In genomic region chr19:3098515-3099346, GRCh38 we compare ENCODE assay signal across 9 cellular contexts. TPM values are rescaled to one million over a fixed set of nuclear protein-coding genes. Genes with fewer than 3 reads are reported as not detected.
DNase-seq lines count a peak whose midpoint lies in the region; ATAC-seq, FAIRE-seq and TF ChIP-seq lines count a peak whose summit lies in the region.
"Had no signal": no experiment of that assay in that cellular context is flagged by ENCODE, and none has a peak within 500 bp of the region (broad histone marks: within the 10 kb centered on the region; RNA-seq: fewer than 3 reads in every experiment).

No MANE protein-coding gene starts in this region.

- no peak overlapping the region for H3K4ac ChIP-seq in mesendoderm (ENCODE audit: low read depth, low read length)

- ATAC-seq in HG03097 (IDR thresholded peaks at IDR 0.05; ENCODE audit: low FRiP score, unreplicated experiment) (no peak), GM18520 (IDR thresholded peaks at IDR 0.05; ENCODE audit: unreplicated experiment) (no peak)

- intact Hi-C loops in endothelial cell of umbilical vein (cut with micrococcal nuclease), result no loop called here

- no peak overlapping the region for H3K4me3 ChIP-seq in OCI-LY3 (ENCODE audit: low read length)
- peak overlapping the region in 2 of 3 experiments; percentile 12 to 23 for H3K4me3 ChIP-seq in endothelial cell of umbilical vein (replicated peaks in 1 of 3; ENCODE audit: insufficient read depth in 1 of 3, low read depth in 1 of 3, low read length in 3 of 3)
- H3K4me3 ChIP-seq in mesendoderm (ENCODE audit: low read length), result no peak overlapping the region

- peaks cover 27% of the 10 kb centered on the region for H3K79me1 ChIP-seq in mesendoderm (ENCODE audit: low read length)

- H3K27ac ChIP-seq in OCI-LY3 (ENCODE audit: low read length) (no peak overlapping the region), endothelial cell of umbilical vein (ENCODE audit: insufficient read depth, low read depth, low read length) (peak overlapping the region; percentile 41), mesendoderm (ENCODE audit: low read depth, low read length) (no peak overlapping the region)

- dilution Hi-C loops in endothelial cell of umbilical vein (cut with MboI; ENCODE audit: extremely low pct_ligation_motif_present, low sequenced_read_pairs), result no loop called here

- no peak overlapping the region for H2BK15ac ChIP-seq in mesendoderm (replicated peaks; ENCODE audit: low read depth)

- H2AFZ ChIP-seq in OCI-LY3 (ENCODE audit: low read depth, low read length) (no peak overlapping the region), endothelial cell of umbilical vein (ENCODE audit: low read depth, low read length) (no peak overlapping the region)

- H2AK5ac ChIP-seq in mesendoderm (ENCODE audit: low read length), result no peak overlapping the region

- CTCF ChIA-PET in endothelial cell of umbilical vein (lab: Charles Lee), result interaction anchor here (1.0 to 2.0 kb wide), 7 partner anchors 10 to 148 kb away, joined by 3 to 18 read pairs (median 4); no protein-coding TSS in a partner anchor

- H3K9me3 ChIP-seq in OCI-LY3 (ENCODE audit: insufficient read depth, low read length) (no peaks in the 10 kb centered on the region), endothelial cell of umbilical vein (replicated peaks; ENCODE audit: control insufficient read depth, insufficient read depth, low read length) (no peaks in the 10 kb centered on the region)

- POLR2A ChIA-PET in endothelial cell of umbilical vein (lab: Charles Lee), result interaction anchor here (1.5 kb wide), 1 partner anchor 148 kb away, joined by 3 read pairs; no protein-coding TSS in a partner anchor

- H3K27me3 ChIP-seq in OCI-LY3 (ENCODE audit: low read depth, low read length) (no peaks in the 10 kb centered on the region), endothelial cell of umbilical vein (ENCODE audit: control insufficient read depth in 2 of 2, insufficient read depth in 2 of 2, low read length in 2 of 2) (no peaks in the 10 kb centered on the region), mesendoderm (ENCODE audit: insufficient read depth, low read length, poor library complexity) (no peaks in the 10 kb centered on the region)

- H3K79me2 ChIP-seq in OCI-LY3 (ENCODE audit: low read length), result no peaks in the 10 kb centered on the region
- H3K79me2 ChIP-seq in endothelial cell of umbilical vein (ENCODE audit: control insufficient read depth, insufficient read depth, low read length), result peaks cover 88% of the 10 kb centered on the region
- H3K79me2 ChIP-seq in mesendoderm (ENCODE audit: control insufficient read depth, insufficient read depth, low read length), result peaks cover 49% of the 10 kb centered on the region

- no peak overlapping the region for H2BK5ac ChIP-seq in mesendoderm (ENCODE audit: low read length)

- no peaks in the 10 kb centered on the region for H4K20me1 ChIP-seq in OCI-LY3 (ENCODE audit: insufficient read depth, low read length)
- no peaks in the 10 kb centered on the region for H4K20me1 ChIP-seq in endothelial cell of umbilical vein (replicated peaks; ENCODE audit: control insufficient read depth, extremely low read depth, insufficient read depth, low read length)

- H3K4me1 ChIP-seq in OCI-LY3 (ENCODE audit: low read length) (peaks cover 9% of the 10 kb centered on the region), endothelial cell of umbilical vein (ENCODE audit: control insufficient read depth, extremely low read depth, insufficient read depth, low read length) (peaks cover 36% of the 10 kb centered on the region), mesendoderm (ENCODE audit: control insufficient read depth, low read depth, low read length) (peaks cover 8% of the 10 kb centered on the region)

- H3K18ac ChIP-seq in mesendoderm (ENCODE audit: low read length), result no peak overlapping the region

- no peak overlapping the region for H2BK120ac ChIP-seq in mesendoderm (ENCODE audit: low read depth, low read length)

- H3K23ac ChIP-seq in mesendoderm (ENCODE audit: low read length), result no peak overlapping the region

- H3K4me2 ChIP-seq in OCI-LY3 (ENCODE audit: low read length), result peak overlapping the region; percentile 49
- H3K4me2 ChIP-seq in endothelial cell of umbilical vein (ENCODE audit: insufficient read depth, low read length), result peak overlapping the region; percentile 54
- H3K4me2 ChIP-seq in mesendoderm (ENCODE audit: low read length), result no peak overlapping the region

- no peaks in the 10 kb centered on the region for H3K36me3 ChIP-seq in OCI-LY3 (replicated peaks; ENCODE audit: low read depth, low read length)
- H3K36me3 ChIP-seq in endothelial cell of umbilical vein (ENCODE audit: control insufficient read depth in 2 of 2, extremely low read depth in 1 of 2, insufficient read depth in 2 of 2, low read length in 2 of 2), result peaks cover 0 to 2% of the 10 kb centered on the region in 2 experiments
- H3K36me3 ChIP-seq in mesendoderm (ENCODE audit: control insufficient read depth, insufficient read depth, low read length), result no peaks in the 10 kb centered on the region

- TF ChIP-seq CTCF in OCI-LY3 (IDR thresholded peaks at IDR 0.05; ENCODE audit: low read depth, low read length), result no peak
- no peak for TF ChIP-seq CTCF in endothelial cell of umbilical vein (IDR thresholded peaks at IDR 0.05; ENCODE audit: extremely low read depth in 1 of 2, insufficient read depth in 1 of 2, low read depth in 1 of 2, low read length in 2 of 2)

- BruUV-seq in endothelial cell of umbilical vein (replicated peaks; lab: Mats Ljungman, UMichigan), result no TSS peak

- peak; percentile 64 for DNase-seq in AG08395 (ENCODE audit: low spot score)
- DNase-seq in endothelial cell of umbilical vein (ENCODE audit: low read depth, low spot score), result peak; percentile 45
- DNase-seq in myocyte (ENCODE audit: low read depth), result peak; percentile 49
- DNase-seq in mesendoderm, result no peak
- no peak for DNase-seq in SIG-M5 treated with dmso at 0.1 percent for 504 hours (lab: John Stamatoyannopoulos, UW; ENCODE audit: unreplicated experiment)

- H3K9ac ChIP-seq in OCI-LY3 (ENCODE audit: low read length) (no peak overlapping the region), endothelial cell of umbilical vein (replicated peaks; ENCODE audit: extremely low read depth, insufficient read depth, low read length) (peak overlapping the region; percentile 60), mesendoderm (ENCODE audit: low read length) (no peak overlapping the region)

- no peaks in the 10 kb centered on the region for H3K9me1 ChIP-seq in endothelial cell of umbilical vein (replicated peaks; ENCODE audit: control insufficient read depth, extremely low read depth, insufficient read depth, low read length)

- no peak overlapping the region for H4K8ac ChIP-seq in mesendoderm (ENCODE audit: low read depth, low read length)

- H3K56ac ChIP-seq in mesendoderm (ENCODE audit: low read length), result no peak overlapping the region

- peak; percentile 80 for FAIRE-seq in endothelial cell of umbilical vein (lab: Jason Lieb, UNC)
- FAIRE-seq: G401.6 had no signal

- H4K5ac ChIP-seq in mesendoderm (ENCODE audit: low read length), result no peak overlapping the region

- TF ChIP-seq POLR2A in endothelial cell of umbilical vein (IDR thresholded peaks at IDR 0.05; ENCODE audit: low read depth, low read length), result no peak

- WGBS in mesendoderm (ENCODE audit: extremely low coverage, insufficient coverage, low lambda C conversion rate), result no CpG with 5 or more reads among the region's 40 CpGs

TF ChIP-seq in endothelial cell of umbilical vein, 7 proteins besides CTCF, POLR2A, EP300 and RAD21 (continues in another document):
- TF ChIP-seq POLR2AphosphoS5 (IDR thresholded peaks at IDR 0.05; ENCODE audit: insufficient read depth, low read depth, low read length) (no peak), MYC (IDR thresholded peaks at IDR 0.05; ENCODE audit: low read depth, low read length) (no peak)
- TF ChIP-seq, protein P1, sequence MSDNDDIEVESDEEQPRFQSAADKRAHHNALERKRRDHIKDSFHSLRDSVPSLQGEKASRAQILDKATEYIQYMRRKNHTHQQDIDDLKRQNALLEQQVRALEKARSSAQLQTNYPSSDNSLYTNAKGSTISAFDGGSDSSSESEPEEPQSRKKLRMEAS (IDR thresholded peaks at IDR 0.05; ENCODE audit: insufficient read depth, insufficient read length), result no peak

RNA-seq across cellular contexts. Expression of gene GNA11, which starts 4.6 kb away (rescaled TPM):
- total RNA-seq in endothelial cell of umbilical vein (76.8 and 78.1 TPM in 2 replicates), myocyte (52.1 and 54.6 TPM in 2 replicates)
- 34.7 and 35.1 TPM in 2 replicates for polyA plus RNA-seq in endothelial cell of umbilical vein
- 48.9 and 52.2 TPM in 2 replicates for polyA plus RNA-seq in endothelial cell of umbilical vein (2011; cell fraction: cytosol; rRNA removed)
- 40.1 and 41.4 TPM in 2 replicates for polyA plus RNA-seq in endothelial cell of umbilical vein (2011; cell fraction: nucleus; rRNA removed)
- 54.2 and 62.8 TPM in 2 replicates for polyA plus RNA-seq in endothelial cell of umbilical vein (2012)
- polyA minus RNA-seq in endothelial cell of umbilical vein, result 43.7 and 51.4 TPM in 2 replicates
- 18.5 TPM for polyA minus RNA-seq in endothelial cell of umbilical vein (2011; cell fraction: cytosol; rRNA and poly(A)+ RNA removed)
- 13.8 and 21.1 TPM in 2 replicates for polyA minus RNA-seq in endothelial cell of umbilical vein (2011; cell fraction: nucleus; rRNA and poly(A)+ RNA removed)
- polyA plus RNA-seq in myocyte (2012), result 68.1 TPM
- 19.0 TPM for polyA plus RNA-seq in mesendoderm (2013, experiment 1 of 2)
- 19.6 TPM for polyA plus RNA-seq in mesendoderm (2013, experiment 2 of 2)

RNA-seq across cellular contexts. Expression of gene TLE5, which starts 36.4 kb away (rescaled TPM):
- 393 and 394 TPM in 2 replicates for total RNA-seq in endothelial cell of umbilical vein
- 574 and 716 TPM in 2 replicates for polyA plus RNA-seq in endothelial cell of umbilical vein
- polyA plus RNA-seq in endothelial cell of umbilical vein (2011; cell fraction: cytosol; rRNA removed), result 342 and 469 TPM in 2 replicates
- 404 and 491 TPM in 2 replicates for polyA plus RNA-seq in endothelial cell of umbilical vein (2011; cell fraction: nucleus; rRNA removed)
- polyA plus RNA-seq in endothelial cell of umbilical vein (2012), result 384 and 600 TPM in 2 replicates
- 371 and 416 TPM in 2 replicates for polyA minus RNA-seq in endothelial cell of umbilical vein
- 404 TPM for polyA minus RNA-seq in endothelial cell of umbilical vein (2011; cell fraction: cytosol; rRNA and poly(A)+ RNA removed)
- 69.0 and 101 TPM in 2 replicates for polyA minus RNA-seq in endothelial cell of umbilical vein (2011; cell fraction: nucleus; rRNA and poly(A)+ RNA removed)
- 295 and 328 TPM in 2 replicates for total RNA-seq in myocyte
- polyA plus RNA-seq in myocyte (2012), result 493 TPM
- polyA plus RNA-seq in mesendoderm (2013, experiment 1 of 2), result 69.9 TPM
- polyA plus RNA-seq in mesendoderm (2013, experiment 2 of 2), result 71.4 TPM

RNA-seq across cellular contexts. Expression of gene GNA15, which starts 37.1 kb away (rescaled TPM):
- total RNA-seq in endothelial cell of umbilical vein (not detected in 2 replicates), myocyte (0.05 and 0.47 TPM in 2 replicates)
- 0.10 and 0.17 TPM in 2 replicates for polyA plus RNA-seq in endothelial cell of umbilical vein
- polyA plus RNA-seq in endothelial cell of umbilical vein (2011; cell fraction: cytosol; rRNA removed), result 0.15 and 0.20 TPM in 2 replicates
- 0.25 and 0.36 TPM in 2 replicates for polyA plus RNA-seq in endothelial cell of umbilical vein (2011; cell fraction: nucleus; rRNA removed)
- 0.20 and 0.24 TPM in 2 replicates for polyA plus RNA-seq in endothelial cell of umbilical vein (2012)
- not detected in 2 replicates for polyA minus RNA-seq in endothelial cell of umbilical vein
- 0.92 TPM for polyA minus RNA-seq in endothelial cell of umbilical vein (2011; cell fraction: cytosol; rRNA and poly(A)+ RNA removed)
- 0.34 and 0.48 TPM in 2 replicates for polyA minus RNA-seq in endothelial cell of umbilical vein (2011; cell fraction: nucleus; rRNA and poly(A)+ RNA removed)
- polyA plus RNA-seq in myocyte (2012), result not detected
- polyA plus RNA-seq in mesendoderm (2013, experiment 1 of 2), result 0.21 TPM
- 0.17 TPM for polyA plus RNA-seq in mesendoderm (2013, experiment 2 of 2)

Comparison
In these comparisons a context has a peak if more than half of its experiments do, and no peak if none do; other contexts are left out.
1. DNase-seq: peak in AG08395 (single experiment), endothelial cell of umbilical vein (single experiment) and myocyte (single experiment); none in mesendoderm (single experiment) and SIG-M5 treated with dmso at 0.1 percent for 504 hours (single experiment).
2. H3K4me3 ChIP-seq: peak in endothelial cell of umbilical vein (2 of 3); none in OCI-LY3 (single experiment) and mesendoderm (single experiment).